ENCODE assay signal across 1 cellular context in genomic region chr17:28750178-28751047, GRCh38.
TF ChIP-seq lines count a peak whose summit lies in the region.

No MANE protein-coding gene starts in this region.

TF ChIP-seq in K562, 482 proteins besides CTCF, POLR2A, EP300 and RAD21 (continued from another document and continues in another):
- TF ChIP-seq, protein P1, sequence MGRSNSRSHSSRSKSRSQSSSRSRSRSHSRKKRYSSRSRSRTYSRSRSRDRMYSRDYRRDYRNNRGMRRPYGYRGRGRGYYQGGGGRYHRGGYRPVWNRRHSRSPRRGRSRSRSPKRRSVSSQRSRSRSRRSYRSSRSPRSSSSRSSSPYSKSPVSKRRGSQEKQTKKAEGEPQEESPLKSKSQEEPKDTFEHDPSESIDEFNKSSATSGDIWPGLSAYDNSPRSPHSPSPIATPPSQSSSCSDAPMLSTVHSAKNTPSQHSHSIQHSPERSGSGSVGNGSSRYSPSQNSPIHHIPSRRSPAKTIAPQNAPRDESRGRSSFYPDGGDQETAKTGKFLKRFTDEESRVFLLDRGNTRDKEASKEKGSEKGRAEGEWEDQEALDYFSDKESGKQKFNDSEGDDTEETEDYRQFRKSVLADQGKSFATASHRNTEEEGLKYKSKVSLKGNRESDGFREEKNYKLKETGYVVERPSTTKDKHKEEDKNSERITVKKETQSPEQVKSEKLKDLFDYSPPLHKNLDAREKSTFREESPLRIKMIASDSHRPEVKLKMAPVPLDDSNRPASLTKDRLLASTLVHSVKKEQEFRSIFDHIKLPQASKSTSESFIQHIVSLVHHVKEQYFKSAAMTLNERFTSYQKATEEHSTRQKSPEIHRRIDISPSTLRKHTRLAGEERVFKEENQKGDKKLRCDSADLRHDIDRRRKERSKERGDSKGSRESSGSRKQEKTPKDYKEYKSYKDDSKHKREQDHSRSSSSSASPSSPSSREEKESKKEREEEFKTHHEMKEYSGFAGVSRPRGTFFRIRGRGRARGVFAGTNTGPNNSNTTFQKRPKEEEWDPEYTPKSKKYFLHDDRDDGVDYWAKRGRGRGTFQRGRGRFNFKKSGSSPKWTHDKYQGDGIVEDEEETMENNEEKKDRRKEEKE (IDR thresholded peaks at IDR 0.05; ENCODE audit: borderline replicate concordance in 1 of 2, control insufficient read depth in 1 of 2, low read depth in 2 of 2, low read length in 1 of 2): peak in 1 of 2 experiments; percentile 28; a peak in 2 of 4 replicates
- no peak for TF ChIP-seq HDGF (IDR thresholded peaks at IDR 0.05)
- TF ChIP-seq CCNT2 (IDR thresholded peaks at IDR 0.05; ENCODE audit: borderline replicate concordance, extremely low read depth, insufficient read length, low read depth, low read length): no peak
- TF ChIP-seq CHD4 (IDR thresholded peaks at IDR 0.05; ENCODE audit: insufficient read depth, insufficient replicate concordance, low read depth, low read length, poor library complexity, severe bottlenecking): no peak
- TF ChIP-seq SREBF2 (CRISPR knock-in tag; IDR thresholded peaks at IDR 0.05): no peak
- peak in 1 of 2 experiments; percentile 79; a peak in 2 of 4 replicates for TF ChIP-seq RCOR1 (IDR thresholded peaks at IDR 0.05; ENCODE audit: borderline replicate concordance in 1 of 2, low read depth in 2 of 2, low read length in 2 of 2)
- TF ChIP-seq, protein P2, sequence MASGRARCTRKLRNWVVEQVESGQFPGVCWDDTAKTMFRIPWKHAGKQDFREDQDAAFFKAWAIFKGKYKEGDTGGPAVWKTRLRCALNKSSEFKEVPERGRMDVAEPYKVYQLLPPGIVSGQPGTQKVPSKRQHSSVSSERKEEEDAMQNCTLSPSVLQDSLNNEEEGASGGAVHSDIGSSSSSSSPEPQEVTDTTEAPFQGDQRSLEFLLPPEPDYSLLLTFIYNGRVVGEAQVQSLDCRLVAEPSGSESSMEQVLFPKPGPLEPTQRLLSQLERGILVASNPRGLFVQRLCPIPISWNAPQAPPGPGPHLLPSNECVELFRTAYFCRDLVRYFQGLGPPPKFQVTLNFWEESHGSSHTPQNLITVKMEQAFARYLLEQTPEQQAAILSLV (tag; IDR thresholded peaks at IDR 0.05): no peak
- no peak for TF ChIP-seq EP400 (IDR thresholded peaks at IDR 0.05)
- TF ChIP-seq HES1 (IDR thresholded peaks at IDR 0.05; ENCODE audit: low read depth): no peak
- no peak for TF ChIP-seq ELF1 (tag; IDR thresholded peaks at IDR 0.05)
- no peak for TF ChIP-seq CGGBP1 (CRISPR knock-in tag; IDR thresholded peaks at IDR 0.05)
- TF ChIP-seq PURB (CRISPR knock-in tag; IDR thresholded peaks at IDR 0.05; ENCODE audit: low read depth): no peak
- TF ChIP-seq ZKSCAN3 (CRISPR knock-in tag; IDR thresholded peaks at IDR 0.05): no peak
- no peak for TF ChIP-seq ASH1L (IDR thresholded peaks at IDR 0.05; ENCODE audit: borderline replicate concordance, low read depth, partially characterized antibody)
- TF ChIP-seq, protein P3, sequence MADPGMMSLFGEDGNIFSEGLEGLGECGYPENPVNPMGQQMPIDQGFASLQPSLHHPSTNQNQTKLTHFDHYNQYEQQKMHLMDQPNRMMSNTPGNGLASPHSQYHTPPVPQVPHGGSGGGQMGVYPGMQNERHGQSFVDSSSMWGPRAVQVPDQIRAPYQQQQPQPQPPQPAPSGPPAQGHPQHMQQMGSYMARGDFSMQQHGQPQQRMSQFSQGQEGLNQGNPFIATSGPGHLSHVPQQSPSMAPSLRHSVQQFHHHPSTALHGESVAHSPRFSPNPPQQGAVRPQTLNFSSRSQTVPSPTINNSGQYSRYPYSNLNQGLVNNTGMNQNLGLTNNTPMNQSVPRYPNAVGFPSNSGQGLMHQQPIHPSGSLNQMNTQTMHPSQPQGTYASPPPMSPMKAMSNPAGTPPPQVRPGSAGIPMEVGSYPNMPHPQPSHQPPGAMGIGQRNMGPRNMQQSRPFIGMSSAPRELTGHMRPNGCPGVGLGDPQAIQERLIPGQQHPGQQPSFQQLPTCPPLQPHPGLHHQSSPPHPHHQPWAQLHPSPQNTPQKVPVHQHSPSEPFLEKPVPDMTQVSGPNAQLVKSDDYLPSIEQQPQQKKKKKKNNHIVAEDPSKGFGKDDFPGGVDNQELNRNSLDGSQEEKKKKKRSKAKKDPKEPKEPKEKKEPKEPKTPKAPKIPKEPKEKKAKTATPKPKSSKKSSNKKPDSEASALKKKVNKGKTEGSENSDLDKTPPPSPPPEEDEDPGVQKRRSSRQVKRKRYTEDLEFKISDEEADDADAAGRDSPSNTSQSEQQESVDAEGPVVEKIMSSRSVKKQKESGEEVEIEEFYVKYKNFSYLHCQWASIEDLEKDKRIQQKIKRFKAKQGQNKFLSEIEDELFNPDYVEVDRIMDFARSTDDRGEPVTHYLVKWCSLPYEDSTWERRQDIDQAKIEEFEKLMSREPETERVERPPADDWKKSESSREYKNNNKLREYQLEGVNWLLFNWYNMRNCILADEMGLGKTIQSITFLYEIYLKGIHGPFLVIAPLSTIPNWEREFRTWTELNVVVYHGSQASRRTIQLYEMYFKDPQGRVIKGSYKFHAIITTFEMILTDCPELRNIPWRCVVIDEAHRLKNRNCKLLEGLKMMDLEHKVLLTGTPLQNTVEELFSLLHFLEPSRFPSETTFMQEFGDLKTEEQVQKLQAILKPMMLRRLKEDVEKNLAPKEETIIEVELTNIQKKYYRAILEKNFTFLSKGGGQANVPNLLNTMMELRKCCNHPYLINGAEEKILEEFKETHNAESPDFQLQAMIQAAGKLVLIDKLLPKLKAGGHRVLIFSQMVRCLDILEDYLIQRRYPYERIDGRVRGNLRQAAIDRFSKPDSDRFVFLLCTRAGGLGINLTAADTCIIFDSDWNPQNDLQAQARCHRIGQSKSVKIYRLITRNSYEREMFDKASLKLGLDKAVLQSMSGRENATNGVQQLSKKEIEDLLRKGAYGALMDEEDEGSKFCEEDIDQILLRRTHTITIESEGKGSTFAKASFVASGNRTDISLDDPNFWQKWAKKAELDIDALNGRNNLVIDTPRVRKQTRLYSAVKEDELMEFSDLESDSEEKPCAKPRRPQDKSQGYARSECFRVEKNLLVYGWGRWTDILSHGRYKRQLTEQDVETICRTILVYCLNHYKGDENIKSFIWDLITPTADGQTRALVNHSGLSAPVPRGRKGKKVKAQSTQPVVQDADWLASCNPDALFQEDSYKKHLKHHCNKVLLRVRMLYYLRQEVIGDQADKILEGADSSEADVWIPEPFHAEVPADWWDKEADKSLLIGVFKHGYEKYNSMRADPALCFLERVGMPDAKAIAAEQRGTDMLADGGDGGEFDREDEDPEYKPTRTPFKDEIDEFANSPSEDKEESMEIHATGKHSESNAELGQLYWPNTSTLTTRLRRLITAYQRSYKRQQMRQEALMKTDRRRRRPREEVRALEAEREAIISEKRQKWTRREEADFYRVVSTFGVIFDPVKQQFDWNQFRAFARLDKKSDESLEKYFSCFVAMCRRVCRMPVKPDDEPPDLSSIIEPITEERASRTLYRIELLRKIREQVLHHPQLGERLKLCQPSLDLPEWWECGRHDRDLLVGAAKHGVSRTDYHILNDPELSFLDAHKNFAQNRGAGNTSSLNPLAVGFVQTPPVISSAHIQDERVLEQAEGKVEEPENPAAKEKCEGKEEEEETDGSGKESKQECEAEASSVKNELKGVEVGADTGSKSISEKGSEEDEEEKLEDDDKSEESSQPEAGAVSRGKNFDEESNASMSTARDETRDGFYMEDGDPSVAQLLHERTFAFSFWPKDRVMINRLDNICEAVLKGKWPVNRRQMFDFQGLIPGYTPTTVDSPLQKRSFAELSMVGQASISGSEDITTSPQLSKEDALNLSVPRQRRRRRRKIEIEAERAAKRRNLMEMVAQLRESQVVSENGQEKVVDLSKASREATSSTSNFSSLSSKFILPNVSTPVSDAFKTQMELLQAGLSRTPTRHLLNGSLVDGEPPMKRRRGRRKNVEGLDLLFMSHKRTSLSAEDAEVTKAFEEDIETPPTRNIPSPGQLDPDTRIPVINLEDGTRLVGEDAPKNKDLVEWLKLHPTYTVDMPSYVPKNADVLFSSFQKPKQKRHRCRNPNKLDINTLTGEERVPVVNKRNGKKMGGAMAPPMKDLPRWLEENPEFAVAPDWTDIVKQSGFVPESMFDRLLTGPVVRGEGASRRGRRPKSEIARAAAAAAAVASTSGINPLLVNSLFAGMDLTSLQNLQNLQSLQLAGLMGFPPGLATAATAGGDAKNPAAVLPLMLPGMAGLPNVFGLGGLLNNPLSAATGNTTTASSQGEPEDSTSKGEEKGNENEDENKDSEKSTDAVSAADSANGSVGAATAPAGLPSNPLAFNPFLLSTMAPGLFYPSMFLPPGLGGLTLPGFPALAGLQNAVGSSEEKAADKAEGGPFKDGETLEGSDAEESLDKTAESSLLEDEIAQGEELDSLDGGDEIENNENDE (IDR thresholded peaks at IDR 0.05; ENCODE audit: low read depth, low read length): no peak
- TF ChIP-seq ZNF165 (CRISPR knock-in tag; IDR thresholded peaks at IDR 0.05; ENCODE audit: borderline replicate concordance): no peak
- peak; percentile 58; the same call in 1 of the 2 replicates for TF ChIP-seq STAG1 (CRISPR knock-in tag; IDR thresholded peaks at IDR 0.05; ENCODE audit: borderline replicate concordance)
- TF ChIP-seq, protein P4, sequence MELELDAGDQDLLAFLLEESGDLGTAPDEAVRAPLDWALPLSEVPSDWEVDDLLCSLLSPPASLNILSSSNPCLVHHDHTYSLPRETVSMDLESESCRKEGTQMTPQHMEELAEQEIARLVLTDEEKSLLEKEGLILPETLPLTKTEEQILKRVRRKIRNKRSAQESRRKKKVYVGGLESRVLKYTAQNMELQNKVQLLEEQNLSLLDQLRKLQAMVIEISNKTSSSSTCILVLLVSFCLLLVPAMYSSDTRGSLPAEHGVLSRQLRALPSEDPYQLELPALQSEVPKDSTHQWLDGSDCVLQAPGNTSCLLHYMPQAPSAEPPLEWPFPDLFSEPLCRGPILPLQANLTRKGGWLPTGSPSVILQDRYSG (tag; conservative IDR thresholded peaks at IDR 0.05; ENCODE audit: low read depth): no peak
- TF ChIP-seq, protein P5, sequence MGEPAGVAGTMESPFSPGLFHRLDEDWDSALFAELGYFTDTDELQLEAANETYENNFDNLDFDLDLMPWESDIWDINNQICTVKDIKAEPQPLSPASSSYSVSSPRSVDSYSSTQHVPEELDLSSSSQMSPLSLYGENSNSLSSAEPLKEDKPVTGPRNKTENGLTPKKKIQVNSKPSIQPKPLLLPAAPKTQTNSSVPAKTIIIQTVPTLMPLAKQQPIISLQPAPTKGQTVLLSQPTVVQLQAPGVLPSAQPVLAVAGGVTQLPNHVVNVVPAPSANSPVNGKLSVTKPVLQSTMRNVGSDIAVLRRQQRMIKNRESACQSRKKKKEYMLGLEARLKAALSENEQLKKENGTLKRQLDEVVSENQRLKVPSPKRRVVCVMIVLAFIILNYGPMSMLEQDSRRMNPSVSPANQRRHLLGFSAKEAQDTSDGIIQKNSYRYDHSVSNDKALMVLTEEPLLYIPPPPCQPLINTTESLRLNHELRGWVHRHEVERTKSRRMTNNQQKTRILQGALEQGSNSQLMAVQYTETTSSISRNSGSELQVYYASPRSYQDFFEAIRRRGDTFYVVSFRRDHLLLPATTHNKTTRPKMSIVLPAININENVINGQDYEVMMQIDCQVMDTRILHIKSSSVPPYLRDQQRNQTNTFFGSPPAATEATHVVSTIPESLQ (CRISPR knock-in tag; IDR thresholded peaks at IDR 0.05): 0 out of 2 replicates have a peak, but pooled peaks have one; percentile 35
- TF ChIP-seq HMG20B (CRISPR knock-in tag; IDR thresholded peaks at IDR 0.05): no peak
- TF ChIP-seq DEAF1 (CRISPR knock-in tag; IDR thresholded peaks at IDR 0.05): peak; percentile 99
- no peak for TF ChIP-seq ZNF24 (IDR thresholded peaks at IDR 0.05)
- no peak for TF ChIP-seq SRSF1 (IDR thresholded peaks at IDR 0.05; ENCODE audit: low read depth, low read length)
- TF ChIP-seq, protein P6, sequence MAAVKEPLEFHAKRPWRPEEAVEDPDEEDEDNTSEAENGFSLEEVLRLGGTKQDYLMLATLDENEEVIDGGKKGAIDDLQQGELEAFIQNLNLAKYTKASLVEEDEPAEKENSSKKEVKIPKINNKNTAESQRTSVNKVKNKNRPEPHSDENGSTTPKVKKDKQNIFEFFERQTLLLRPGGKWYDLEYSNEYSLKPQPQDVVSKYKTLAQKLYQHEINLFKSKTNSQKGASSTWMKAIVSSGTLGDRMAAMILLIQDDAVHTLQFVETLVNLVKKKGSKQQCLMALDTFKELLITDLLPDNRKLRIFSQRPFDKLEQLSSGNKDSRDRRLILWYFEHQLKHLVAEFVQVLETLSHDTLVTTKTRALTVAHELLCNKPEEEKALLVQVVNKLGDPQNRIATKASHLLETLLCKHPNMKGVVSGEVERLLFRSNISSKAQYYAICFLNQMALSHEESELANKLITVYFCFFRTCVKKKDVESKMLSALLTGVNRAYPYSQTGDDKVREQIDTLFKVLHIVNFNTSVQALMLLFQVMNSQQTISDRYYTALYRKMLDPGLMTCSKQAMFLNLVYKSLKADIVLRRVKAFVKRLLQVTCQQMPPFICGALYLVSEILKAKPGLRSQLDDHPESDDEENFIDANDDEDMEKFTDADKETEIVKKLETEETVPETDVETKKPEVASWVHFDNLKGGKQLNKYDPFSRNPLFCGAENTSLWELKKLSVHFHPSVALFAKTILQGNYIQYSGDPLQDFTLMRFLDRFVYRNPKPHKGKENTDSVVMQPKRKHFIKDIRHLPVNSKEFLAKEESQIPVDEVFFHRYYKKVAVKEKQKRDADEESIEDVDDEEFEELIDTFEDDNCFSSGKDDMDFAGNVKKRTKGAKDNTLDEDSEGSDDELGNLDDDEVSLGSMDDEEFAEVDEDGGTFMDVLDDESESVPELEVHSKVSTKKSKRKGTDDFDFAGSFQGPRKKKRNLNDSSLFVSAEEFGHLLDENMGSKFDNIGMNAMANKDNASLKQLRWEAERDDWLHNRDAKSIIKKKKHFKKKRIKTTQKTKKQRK (IDR thresholded peaks at IDR 0.05; ENCODE audit: borderline replicate concordance, low read depth, low read length): no peak
- TF ChIP-seq POLR2B (IDR thresholded peaks at IDR 0.05; ENCODE audit: low read depth, partially characterized antibody): peak; percentile 61
